ENCODE assay signal across 8 cellular contexts in genomic region chr7:73738612-73739386, GRCh38. TPM values are rescaled to one million over a fixed set of nuclear protein-coding genes. Genes with fewer than 3 reads are reported as not detected.
DNase-seq lines count a peak whose midpoint lies in the region; ATAC-seq, FAIRE-seq and TF ChIP-seq lines count a peak whose summit lies in the region.

Gene ABHD11, minus strand, starts transcription at chr7:73738802. Its CDS starts 32 bp downstream, at chr7:73738770.

- peak within 1 kb of the TSS; percentile 91 for H3K4me3 Mint-ChIP-seq in endothelial cell (ENCODE audit: unreplicated experiment)

- H2AFZ ChIP-seq in OCI-LY3 (ENCODE audit: low read depth, low read length) = peak within 1 kb of the TSS; percentile 51; the same call in 1 of the 2 replicates

- peaks cover 14% of the 10 kb centered on the region for H3K4me1 Mint-ChIP-seq in endothelial cell (ENCODE audit: unreplicated experiment)

- H3K4me1 ChIP-seq in OCI-LY3 (ENCODE audit: low read length) = peaks cover 31% of the 10 kb centered on the region

- no peaks in the 10 kb centered on the region for H3K27me3 ChIP-seq in OCI-LY3 (ENCODE audit: low read depth, low read length)

- DNase-seq in D721Med (ENCODE audit: insufficient read length, low spot score) = peak; percentile 96
- DNase-seq in HuH-7.5 (ENCODE audit: low spot score) = peak; percentile 81
- DNase-seq in activated CD8-positive, alpha-beta memory T cell treated with anti-CD3 and anti-CD28 coated beads, Interleukin-2, amount 50 U/mL, for 48 hours = peak; percentile 100
- DNase-seq in endothelial cell (ENCODE audit: low spot score) = peak; percentile 98
- DNase-seq in midbrain (lab: John Stamatoyannopoulos, UW) = peak; percentile 98
- DNase-seq in stimulated activated CD8-positive, alpha-beta memory T cell treated with anti-CD3 and anti-CD28 coated beads, Interleukin-15, amount 100 ng/mL, for 48 hours (ENCODE audit: low read depth in 2 of 2) = peak; percentile 91 to 95

- no peaks in the 10 kb centered on the region for H3K36me3 Mint-ChIP-seq in endothelial cell (ENCODE audit: low read depth, unreplicated experiment)

- peaks cover 9% of the 10 kb centered on the region for H3K36me3 ChIP-seq in OCI-LY3 (replicated peaks; ENCODE audit: low read depth, low read length)

- H3K4me2 ChIP-seq in OCI-LY3 (ENCODE audit: low read length) = peak within 1 kb of the TSS; percentile 86

- no peak for TF ChIP-seq CTCF in D721Med (IDR thresholded peaks at IDR 0.05; ENCODE audit: insufficient read depth, missing control alignments)
- peak; percentile 9; the same call in 1 of the 2 replicates for TF ChIP-seq CTCF in OCI-LY3 (IDR thresholded peaks at IDR 0.05; ENCODE audit: low read depth, low read length)
- TF ChIP-seq CTCF in endothelial cell (IDR thresholded peaks at IDR 0.05; ENCODE audit: unreplicated experiment) = no peak

- peak within 1 kb of the TSS; percentile 77 for H3K4me3 ChIP-seq in OCI-LY3 (ENCODE audit: low read length)

- H4K20me1 ChIP-seq in OCI-LY3 (ENCODE audit: insufficient read depth, low read length) = peaks cover 6% of the 10 kb centered on the region

- peak within 1 kb of the TSS; percentile 58 for H3K27ac ChIP-seq in OCI-LY3 (ENCODE audit: low read length)

- peak within 1 kb of the TSS; percentile 92 for H3K9ac ChIP-seq in OCI-LY3 (ENCODE audit: low read length)

- H3K9me3 ChIP-seq in OCI-LY3 (ENCODE audit: insufficient read depth, low read length) = no peaks in the 10 kb centered on the region

- H3K79me2 ChIP-seq in OCI-LY3 (ENCODE audit: low read length) = peaks cover 6% of the 10 kb centered on the region; the same call in 1 of the 2 replicates

- FAIRE-seq in D721Med (lab: Jason Lieb, UNC) = no peak

- peak within 1 kb of the TSS; percentile 84 for H3K27ac Mint-ChIP-seq in endothelial cell (ENCODE audit: unreplicated experiment)

- no peaks in the 10 kb centered on the region for H3K9me3 Mint-ChIP-seq in endothelial cell (ENCODE audit: unreplicated experiment)

- peaks cover 6% of the 10 kb centered on the region for H3K27me3 Mint-ChIP-seq in endothelial cell (ENCODE audit: unreplicated experiment)

- peak; percentile 77 for ATAC-seq in GM21526 (IDR thresholded peaks at IDR 0.05; ENCODE audit: low FRiP score, unreplicated experiment)

RNA-seq across cellular contexts. Expression of gene ABHD11, which starts in this region (rescaled TPM):
- total RNA-seq in endothelial cell (ENCODE audit: unreplicated experiment) = 16.4 TPM

Comparison
In these comparisons a context has a peak if more than half of its experiments do, and no peak if none do; other contexts are left out.
1. Peak in every context shown above with its lines: DNase-seq, ATAC-seq, H3K4me3 ChIP-seq and H3K27ac ChIP-seq.